10 cellular contexts compared by ENCODE assay signal in genomic region chr6:131749023-131749422, GRCh38. TPM values are rescaled to one million over a fixed set of nuclear protein-coding genes. Genes with fewer than 3 reads are reported as not detected.
"Had no signal": no experiment of that assay in that cellular context is flagged by ENCODE, and none has a peak within 500 bp of the region (broad histone marks: within the 10 kb centered on the region; RNA-seq: fewer than 3 reads in every experiment).

No MANE protein-coding gene starts in this region.

- H2AFZ ChIP-seq: GM23338 had no signal

- H3K9ac ChIP-seq: KMS-11 had no signal

- H3K27ac ChIP-seq: HL-60, KMS-11 had no signal

- H3K4me3 ChIP-seq: GM23338 had no signal

- FAIRE-seq: H1, H54 had no signal

- DNase-seq: H9, HCEC 1CT, KBM-7 had no signal

- ATAC-seq: GM23338 had no signal

- H3K4me2 ChIP-seq: GM23338, KMS-11 had no signal

RNA-seq across cellular contexts. Expression of gene CTAGE9, which starts 38.2 kb away (rescaled TPM):
- total RNA-seq: H1, H9, HT1080 had no signal
- polyA plus RNA-seq: H1, IgD-negative memory B cell had no signal

RNA-seq across cellular contexts. Expression of gene OR2A4, which starts 47.8 kb away (rescaled TPM):
- total RNA-seq: GM23338, H1, H9, HT1080 had no signal
- polyA plus RNA-seq: GM23338, IgD-negative memory B cell had no signal
